12 cellular contexts compared by ENCODE assay signal in genomic region chr9:120693609-120694008, GRCh38. TPM values are rescaled to one million over a fixed set of nuclear protein-coding genes. Genes with fewer than 3 reads are reported as not detected.
DNase-seq lines count a peak whose midpoint lies in the region; ATAC-seq, FAIRE-seq and TF ChIP-seq lines count a peak whose summit lies in the region.
"Had no signal": no experiment of that assay in that cellular context is flagged by ENCODE, and none has a peak within 500 bp of the region (broad histone marks: within the 10 kb centered on the region; RNA-seq: fewer than 3 reads in every experiment).

No MANE protein-coding gene starts in this region.

- no peaks in the 10 kb centered on the region for H3K36me3 ChIP-seq in WERI-Rb-1

- H3K27me3 ChIP-seq in right cardiac atrium (ENCODE audit: control insufficient read depth, insufficient read depth) (no peaks in the 10 kb centered on the region), WERI-Rb-1 (ENCODE audit: insufficient read depth, low read depth, severe bottlenecking) (no peaks in the 10 kb centered on the region)

- no peaks in the 10 kb centered on the region for H3K9me3 ChIP-seq in A549
- no peaks in the 10 kb centered on the region for H3K9me3 ChIP-seq in right cardiac atrium (ENCODE audit: control insufficient read depth, low read length)
- H3K9me3 ChIP-seq in WERI-Rb-1 (ENCODE audit: severe bottlenecking), result no peaks in the 10 kb centered on the region

- H3K4me1 ChIP-seq in A549, result peaks cover 96% of the 10 kb centered on the region
- H3K4me1 ChIP-seq in right cardiac atrium (ENCODE audit: control insufficient read depth, insufficient read depth, low read length), result peaks cover 2% of the 10 kb centered on the region

- peak; percentile 41 to 60 for DNase-seq in A549 (ENCODE audit: low read depth in 1 of 2, low spot score in 1 of 2)
- no peak for DNase-seq in right cardiac atrium
- DNase-seq in stimulated activated effector memory CD8-positive, alpha-beta T cell treated with anti-CD3 and anti-CD28 coated beads, Interleukin-12 subunit alpha, Interleukin-12 subunit beta, amount 100 ng/mL, for 72 hours (ENCODE audit: low spot score in 2 of 2), result no peak
- DNase-seq in activated T-helper 1 cell treated with anti-CD3 and anti-CD28 coated beads, Interleukin-12 subunit alpha, Interleukin-12 subunit beta, Interleukin-2, Interleukin-4 antibody, amounts not matched to agents 30 ng/mL and 10 ng/mL and 1 ng/mL, durations not matched to agents 14 hours and 24 hours and 36 hours (ENCODE audit: low spot score), result no peak
- DNase-seq in WERI-Rb-1, result no peak
- DNase-seq: activated CD4-positive, CD25-positive, alpha-beta regulatory T cell treated with anti-CD3 and anti-CD28 coated beads, Interleukin-2, amount 50 U/mL, for 72 hours; NCI-H1930 had no signal

- H3K36me3 Mint-ChIP-seq in activated T-helper 17 cell treated with anti-CD3 and anti-CD28 coated beads, Interleukin-2, amount 50 U/mL, for 72 hours (ENCODE audit: low read depth), result no peaks in the 10 kb centered on the region
- H3K36me3 Mint-ChIP-seq in stimulated activated effector memory CD8-positive, alpha-beta T cell treated with anti-CD3 and anti-CD28 coated beads, Interleukin-12 subunit alpha, Interleukin-12 subunit beta, amount 100 ng/mL, for 72 hours, result no peaks in the 10 kb centered on the region
- peaks cover 1% of the 10 kb centered on the region for H3K36me3 Mint-ChIP-seq in activated T-helper 1 cell treated with anti-CD3 and anti-CD28 coated beads, Interleukin-12 subunit alpha, Interleukin-12 subunit beta, Interleukin-2, Interleukin-4 antibody, amounts not matched to agents 30 ng/mL and 10 ng/mL and 1 ng/mL, durations not matched to agents 14 hours and 24 hours and 36 hours (ENCODE audit: low read depth)

- POLR2A ChIA-PET in A549 (lab: Yijun Ruan, JAX), result no interaction called here

- no peak for TF ChIP-seq EP300 in A549 (IDR thresholded peaks at IDR 0.05)

- no peaks in the 10 kb centered on the region for H3K27me3 Mint-ChIP-seq in activated T-helper 17 cell treated with anti-CD3 and anti-CD28 coated beads, Interleukin-2, amount 50 U/mL, for 72 hours
- H3K27me3 Mint-ChIP-seq in activated T-helper 1 cell treated with anti-CD3 and anti-CD28 coated beads, Interleukin-12 subunit alpha, Interleukin-12 subunit beta, Interleukin-2, Interleukin-4 antibody, amounts not matched to agents 30 ng/mL and 10 ng/mL and 1 ng/mL, durations not matched to agents 14 hours and 24 hours and 36 hours (ENCODE audit: insufficient read depth), result no peaks in the 10 kb centered on the region

- peak overlapping the region; percentile 8 for H3K27ac Mint-ChIP-seq in activated T-helper 17 cell treated with anti-CD3 and anti-CD28 coated beads, Interleukin-2, amount 50 U/mL, for 72 hours
- no peak overlapping the region for H3K27ac Mint-ChIP-seq in stimulated activated effector memory CD8-positive, alpha-beta T cell treated with anti-CD3 and anti-CD28 coated beads, Interleukin-12 subunit alpha, Interleukin-12 subunit beta, amount 100 ng/mL, for 72 hours
- no peak overlapping the region for H3K27ac Mint-ChIP-seq in activated T-helper 1 cell treated with anti-CD3 and anti-CD28 coated beads, Interleukin-12 subunit alpha, Interleukin-12 subunit beta, Interleukin-2, Interleukin-4 antibody, amounts not matched to agents 30 ng/mL and 10 ng/mL and 1 ng/mL, durations not matched to agents 14 hours and 24 hours and 36 hours

- peak; percentile 76 for FAIRE-seq in A549 (lab: Jason Lieb, UNC)

- TF ChIP-seq CTCF in A549 (IDR thresholded peaks at IDR 0.05), result no peak
- no peak for TF ChIP-seq CTCF in WERI-Rb-1 (IDR thresholded peaks at IDR 0.05; ENCODE audit: low read depth, low read length)

- H3K4me3 ChIP-seq in A549 (peak overlapping the region; percentile 7; the same call in 1 of the 3 replicates), right cardiac atrium (ENCODE audit: low read length) (no peak overlapping the region), WERI-Rb-1 (ENCODE audit: low read depth, low read length) (no peak overlapping the region)
- H3K4me3 ChIP-seq: smooth muscle cell had no signal

- H3K4me2 ChIP-seq in A549, result peak overlapping the region; percentile 72
- H3K4me2 ChIP-seq: smooth muscle cell had no signal

- TF ChIP-seq RAD21 in A549 (conservative IDR thresholded peaks at IDR 0.05 in 1 of 2, IDR thresholded peaks at IDR 0.05 in 1 of 2), result 0 out of 5 replicates have a peak, but pooled peaks of 1 of the 2 experiments have one; percentile 6

- H3K27ac ChIP-seq in A549 (peak overlapping the region; percentile 81 to 89), right cardiac atrium (ENCODE audit: low read length) (no peak overlapping the region), WERI-Rb-1 (no peak overlapping the region)

- peaks cover 11% of the 10 kb centered on the region for H3K4me1 Mint-ChIP-seq in activated T-helper 17 cell treated with anti-CD3 and anti-CD28 coated beads, Interleukin-2, amount 50 U/mL, for 72 hours
- peaks cover 27% of the 10 kb centered on the region for H3K4me1 Mint-ChIP-seq in stimulated activated effector memory CD8-positive, alpha-beta T cell treated with anti-CD3 and anti-CD28 coated beads, Interleukin-12 subunit alpha, Interleukin-12 subunit beta, amount 100 ng/mL, for 72 hours
- H3K4me1 Mint-ChIP-seq in activated T-helper 1 cell treated with anti-CD3 and anti-CD28 coated beads, Interleukin-12 subunit alpha, Interleukin-12 subunit beta, Interleukin-2, Interleukin-4 antibody, amounts not matched to agents 30 ng/mL and 10 ng/mL and 1 ng/mL, durations not matched to agents 14 hours and 24 hours and 36 hours (ENCODE audit: low read depth), result peaks cover 38% of the 10 kb centered on the region

- H3K9me3 Mint-ChIP-seq in activated T-helper 17 cell treated with anti-CD3 and anti-CD28 coated beads, Interleukin-2, amount 50 U/mL, for 72 hours, result no peaks in the 10 kb centered on the region
- H3K9me3 Mint-ChIP-seq in stimulated activated effector memory CD8-positive, alpha-beta T cell treated with anti-CD3 and anti-CD28 coated beads, Interleukin-12 subunit alpha, Interleukin-12 subunit beta, amount 100 ng/mL, for 72 hours, result no peaks in the 10 kb centered on the region
- no peaks in the 10 kb centered on the region for H3K9me3 Mint-ChIP-seq in activated T-helper 1 cell treated with anti-CD3 and anti-CD28 coated beads, Interleukin-12 subunit alpha, Interleukin-12 subunit beta, Interleukin-2, Interleukin-4 antibody, amounts not matched to agents 30 ng/mL and 10 ng/mL and 1 ng/mL, durations not matched to agents 14 hours and 24 hours and 36 hours
- H3K9me3 Mint-ChIP-seq: activated naive CD4-positive, alpha-beta T cell treated with anti-CD3 and anti-CD28 coated beads, Interleukin-2, amount 50 U/mL, for 72 hours had no signal

- ATAC-seq in A549 (peak in 1 of 2 experiments; percentile 64; a peak in 3 of 6 replicates), GM19452 (IDR thresholded peaks at IDR 0.05; ENCODE audit: unreplicated experiment) (peak; percentile 67), HG03066 (IDR thresholded peaks at IDR 0.05; ENCODE audit: low read depth, unreplicated experiment) (peak; percentile 59), right cardiac atrium (no peak)
- no peak for ATAC-seq in activated T-helper 17 cell treated with anti-CD3 and anti-CD28 coated beads, Interleukin-2, amount 50 U/mL, for 72 hours (replicated peaks)
- ATAC-seq in stimulated activated effector memory CD8-positive, alpha-beta T cell treated with anti-CD3 and anti-CD28 coated beads, Interleukin-12 subunit alpha, Interleukin-12 subunit beta, amount 100 ng/mL, for 72 hours, result no peak

- TF ChIP-seq POLR2A in A549 (IDR thresholded peaks at IDR 0.05; ENCODE audit: low read length), result no peak

- intact Hi-C loops in right cardiac atrium (cut with DNase I), result no loop called here
- intact Hi-C loops in activated T-helper 1 cell treated with anti-CD3 and anti-CD28 coated beads, Interleukin-12 subunit alpha, Interleukin-12 subunit beta, Interleukin-2, Interleukin-4 antibody, amounts not matched to agents 30 ng/mL and 10 ng/mL and 1 ng/mL, durations not matched to agents 14 hours and 24 hours and 36 hours (cut with micrococcal nuclease), result loop anchor here (2.0 to 5.0 kb wide), 2 partner anchors 21 to 659 kb away; partner anchors contain the start of gene MEGF9

- CTCF ChIA-PET in A549 (lab: Yijun Ruan, JAX), result interaction anchor here (1.2 kb wide), 1 partner anchor 7 kb away, joined by 4 read pairs; no protein-coding TSS in a partner anchor

- H3K4me3 Mint-ChIP-seq in activated T-helper 17 cell treated with anti-CD3 and anti-CD28 coated beads, Interleukin-2, amount 50 U/mL, for 72 hours, result peak overlapping the region; percentile 37
- H3K4me3 Mint-ChIP-seq in stimulated activated effector memory CD8-positive, alpha-beta T cell treated with anti-CD3 and anti-CD28 coated beads, Interleukin-12 subunit alpha, Interleukin-12 subunit beta, amount 100 ng/mL, for 72 hours, result no peak overlapping the region
- H3K4me3 Mint-ChIP-seq in activated T-helper 1 cell treated with anti-CD3 and anti-CD28 coated beads, Interleukin-12 subunit alpha, Interleukin-12 subunit beta, Interleukin-2, Interleukin-4 antibody, amounts not matched to agents 30 ng/mL and 10 ng/mL and 1 ng/mL, durations not matched to agents 14 hours and 24 hours and 36 hours, result no peak overlapping the region

TF ChIP-seq in A549, 52 proteins besides CTCF, POLR2A, EP300 and RAD21:
- TF ChIP-seq MAX (IDR thresholded peaks at IDR 0.05) (no peak; the same call in 1 of the 2 replicates), JUNB (IDR thresholded peaks at IDR 0.05) (peak; percentile 65), GATA3 (IDR thresholded peaks at IDR 0.05; ENCODE audit: borderline replicate concordance) (peak; percentile 38; the same call in 1 of the 2 replicates), NFE2L2 (conservative IDR thresholded peaks at IDR 0.05; ENCODE audit: low read length) (no peak), FOSL2 (IDR thresholded peaks at IDR 0.05) (peak; percentile 32; the same call in 1 of the 2 replicates), FOSL2 (CRISPR knock-in tag; IDR thresholded peaks at IDR 0.05) (peak; percentile 57)

RNA-seq across cellular contexts. Expression of gene MEGF9, which starts 20.7 kb away (rescaled TPM):
- polyA plus RNA-seq in A549 (2011; rRNA removed) (25.7 and 32.8 TPM in 2 replicates), A549 (2017; fragmentation: RNase III; extraction: RNeasy Plus Mini Kit Qiagen cat#74134 plus additional on column Dnase treatment) (21.1 to 33.4 TPM (median 30.0 TPM) in 3 replicates), right cardiac atrium (6.2 TPM)
- 7.3 and 9.4 TPM in 2 replicates for polyA plus RNA-seq in A549 (2012; cell fraction: cytosol; rRNA removed)
- polyA plus RNA-seq in A549 (2012; cell fraction: nucleus; rRNA removed), result 3.7 and 4.9 TPM in 2 replicates
- polyA minus RNA-seq in A549 (2011; rRNA and poly(A)+ RNA removed), result 15.9 and 19.0 TPM in 2 replicates
- total RNA-seq in activated T-helper 17 cell treated with anti-CD3 and anti-CD28 coated beads, Interleukin-2, amount 50 U/mL, for 72 hours, result 1 to 10 TPM; 3.3 to 4.1 TPM
- total RNA-seq in right cardiac atrium, result 10 to 100 TPM; 11.5 to 15.1 (median 13.7) TPM
- total RNA-seq in activated T-helper 1 cell treated with anti-CD3 and anti-CD28 coated beads, Interleukin-12 subunit alpha, Interleukin-12 subunit beta, Interleukin-2, Interleukin-4 antibody, amounts not matched to agents 30 ng/mL and 10 ng/mL and 1 ng/mL, durations not matched to agents 14 hours and 24 hours and 36 hours, result 5.4 and 5.9 TPM in 2 replicates

Comparison
In these comparisons a context has a peak if more than half of its experiments do, and no peak if none do; other contexts are left out.
1. ATAC-seq: peak in GM19452 (single experiment) and HG03066 (single experiment); none in activated T-helper 17 cell treated with anti-CD3 and anti-CD28 coated beads, Interleukin-2, amount 50 U/mL, for 72 hours (single experiment), right cardiac atrium (0 of 2) and stimulated activated effector memory CD8-positive, alpha-beta T cell treated with anti-CD3 and anti-CD28 coated beads, Interleukin-12 subunit alpha, Interleukin-12 subunit beta, amount 100 ng/mL, for 72 hours (single experiment).
2. DNase-seq: peak in A549 (2 of 2); none in right cardiac atrium (0 of 3), stimulated activated effector memory CD8-positive, alpha-beta T cell treated with anti-CD3 and anti-CD28 coated beads, Interleukin-12 subunit alpha, Interleukin-12 subunit beta, amount 100 ng/mL, for 72 hours (0 of 2), activated T-helper 1 cell treated with anti-CD3 and anti-CD28 coated beads, Interleukin-12 subunit alpha, Interleukin-12 subunit beta, Interleukin-2, Interleukin-4 antibody, amounts not matched to agents 30 ng/mL and 10 ng/mL and 1 ng/mL, durations not matched to agents 14 hours and 24 hours and 36 hours (single experiment) and WERI-Rb-1 (single experiment).
3. H3K27ac ChIP-seq: peak in A549 (2 of 2); none in right cardiac atrium (single experiment) and WERI-Rb-1 (single experiment).